8 cellular contexts compared by ENCODE assay signal in the genomic region with DNA sequence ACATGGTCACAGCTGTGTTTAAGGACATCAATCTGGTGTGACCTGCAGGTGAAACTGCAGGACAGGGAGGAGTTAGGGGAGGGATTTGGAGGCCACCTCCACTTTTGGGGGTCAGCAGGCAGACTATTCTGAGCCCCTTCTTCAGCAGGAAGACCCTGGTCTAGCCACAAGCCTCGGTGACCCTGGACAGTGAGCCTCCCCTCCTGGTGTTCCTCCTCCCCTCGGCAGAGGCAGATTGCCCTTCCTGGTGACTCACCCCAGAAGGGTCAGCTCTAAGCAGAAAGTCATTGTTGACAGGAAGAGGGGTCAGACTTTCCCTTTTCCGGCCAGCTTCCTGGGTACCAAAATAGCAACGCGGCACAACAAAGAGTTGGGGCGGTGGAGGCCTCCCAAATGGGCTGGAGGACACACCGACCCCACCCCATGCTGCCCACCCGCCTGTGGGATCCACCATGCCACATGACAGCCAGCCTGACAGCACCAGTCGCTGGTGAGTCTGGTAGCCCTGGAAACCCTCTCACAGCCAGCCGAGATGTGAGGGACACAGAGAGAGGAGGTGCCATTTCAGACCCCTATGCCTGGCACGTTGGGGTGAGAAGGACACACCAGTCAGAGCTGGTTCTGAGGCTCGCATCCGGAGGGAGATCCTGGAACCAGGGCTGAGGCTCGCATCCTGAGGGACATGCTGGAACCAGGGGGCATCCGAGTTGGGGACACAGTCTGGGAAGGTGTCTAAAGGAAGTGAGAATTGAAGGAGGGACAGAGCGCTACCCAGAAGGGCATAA. TPM values are rescaled to one million over a fixed set of nuclear protein-coding genes. Genes with fewer than 3 reads are reported as not detected.
DNase-seq lines count a peak whose midpoint lies in the region; ATAC-seq and TF ChIP-seq lines count a peak whose summit lies in the region.

No MANE protein-coding gene starts in this region.

- peak; percentile 36 to 52 for DNase-seq in activated T-cell treated with anti-CD3 and anti-CD28 coated beads, Interleukin-2, amount 50 U/mL, for 72 hours
- DNase-seq in activated T-cell treated with anti-CD3 and anti-CD28 coated beads, Interleukin-2, amount 50 U/mL, for 24 hours, result no peak
- peak; percentile 44 for DNase-seq in activated CD8-positive, alpha-beta T cell treated with anti-CD3 and anti-CD28 coated beads, Interleukin-2, amount 10 ng/mL, durations not matched to agents 7 days and 5 days
- DNase-seq in immature natural killer cell (peak in 2 of 3 donors; percentile 20 to 27), suprapubic skin (ENCODE audit: low spot score in 2 of 2) (peak in 1 of 2 donors; percentile 75)

- H3K4me3 ChIP-seq in suprapubic skin, result no peak overlapping the region

- no peak for TF ChIP-seq CTCF in suprapubic skin (IDR thresholded peaks at IDR 0.05)

- H3K4me3 Mint-ChIP-seq in activated T-cell treated with anti-CD3 and anti-CD28 coated beads, Interleukin-2, amount 50 U/mL, for 72 hours, result no peak overlapping the region
- no peak overlapping the region for H3K4me3 Mint-ChIP-seq in activated T-cell treated with anti-CD3 and anti-CD28 coated beads, Interleukin-2, amount 50 U/mL, for 24 hours
- H3K4me3 Mint-ChIP-seq in activated CD8-positive, alpha-beta T cell treated with anti-CD3 and anti-CD28 coated beads, Interleukin-2, amount 10 ng/mL, durations not matched to agents 7 days and 5 days, result no peak overlapping the region
- H3K4me3 Mint-ChIP-seq in immature natural killer cell, result peak overlapping the region in 2 of 5 donors; percentile 20 to 45

- no peaks in the 10 kb centered on the region for H3K9me3 ChIP-seq in suprapubic skin

- WGBS in suprapubic skin, result 80% methylated on average over 8 of the region's 16 CpGs

- H3K27ac ChIP-seq in suprapubic skin, result peak overlapping the region; percentile 40

- H3K4me1 Mint-ChIP-seq in activated T-cell treated with anti-CD3 and anti-CD28 coated beads, Interleukin-2, amount 50 U/mL, for 72 hours (ENCODE audit: low read depth), result peaks cover 21% of the 10 kb centered on the region
- peaks cover 19% of the 10 kb centered on the region for H3K4me1 Mint-ChIP-seq in activated T-cell treated with anti-CD3 and anti-CD28 coated beads, Interleukin-2, amount 50 U/mL, for 24 hours (ENCODE audit: low read depth)
- H3K4me1 Mint-ChIP-seq in activated CD8-positive, alpha-beta T cell treated with anti-CD3 and anti-CD28 coated beads, Interleukin-2, amount 10 ng/mL, durations not matched to agents 7 days and 5 days (ENCODE audit: low read depth), result peaks cover 20% of the 10 kb centered on the region
- H3K4me1 Mint-ChIP-seq in immature natural killer cell, result peaks cover 0 to 6% of the 10 kb centered on the region in 2 donors

- peak; percentile 59 to 70 for ATAC-seq in activated T-cell treated with anti-CD3 and anti-CD28 coated beads, Interleukin-2, amount 50 U/mL, for 72 hours (replicated peaks in 1 of 2)
- ATAC-seq in activated CD8-positive, alpha-beta T cell treated with anti-CD3 and anti-CD28 coated beads, Interleukin-2, amount 10 ng/mL, durations not matched to agents 7 days and 5 days, result peak; percentile 68
- ATAC-seq in HG03457 (IDR thresholded peaks at IDR 0.05; ENCODE audit: unreplicated experiment) (no peak), GM18861 (IDR thresholded peaks at IDR 0.05; ENCODE audit: unreplicated experiment) (no peak), HG02981 (IDR thresholded peaks at IDR 0.05; ENCODE audit: unreplicated experiment) (no peak)

- no peaks in the 10 kb centered on the region for H3K9me3 Mint-ChIP-seq in activated T-cell treated with anti-CD3 and anti-CD28 coated beads, Interleukin-2, amount 50 U/mL, for 72 hours
- no peaks in the 10 kb centered on the region for H3K9me3 Mint-ChIP-seq in activated T-cell treated with anti-CD3 and anti-CD28 coated beads, Interleukin-2, amount 50 U/mL, for 24 hours
- no peaks in the 10 kb centered on the region for H3K9me3 Mint-ChIP-seq in activated CD8-positive, alpha-beta T cell treated with anti-CD3 and anti-CD28 coated beads, Interleukin-2, amount 10 ng/mL, durations not matched to agents 7 days and 5 days (ENCODE audit: insufficient read depth)
- H3K9me3 Mint-ChIP-seq in immature natural killer cell, result no peaks in the 10 kb centered on the region

- no peaks in the 10 kb centered on the region for H3K27me3 Mint-ChIP-seq in activated T-cell treated with anti-CD3 and anti-CD28 coated beads, Interleukin-2, amount 50 U/mL, for 72 hours (ENCODE audit: low read depth)
- no peaks in the 10 kb centered on the region for H3K27me3 Mint-ChIP-seq in activated T-cell treated with anti-CD3 and anti-CD28 coated beads, Interleukin-2, amount 50 U/mL, for 24 hours
- H3K27me3 Mint-ChIP-seq in activated CD8-positive, alpha-beta T cell treated with anti-CD3 and anti-CD28 coated beads, Interleukin-2, amount 10 ng/mL, durations not matched to agents 7 days and 5 days (ENCODE audit: low read depth), result no peaks in the 10 kb centered on the region
- H3K27me3 Mint-ChIP-seq in immature natural killer cell (ENCODE audit: low read depth in 3 of 3), result peaks cover 2 to 4% (median 2%) of the 10 kb centered on the region in 3 donors

- CTCF ChIA-PET in activated CD8-positive, alpha-beta T cell treated with anti-CD3 and anti-CD28 coated beads, Interleukin-2, amount 10 ng/mL, durations not matched to agents 7 days and 5 days (lab: Charles Lee), result interaction anchor here (1.4 to 2.5 kb wide), 3 partner anchors 16 to 119 kb away, joined by 3 to 12 read pairs (median 4); no protein-coding TSS in a partner anchor

- H3K4me1 ChIP-seq in suprapubic skin, result peaks cover 28% of the 10 kb centered on the region

- no peaks in the 10 kb centered on the region for H3K27me3 ChIP-seq in suprapubic skin

- TF ChIP-seq POLR2A in suprapubic skin (IDR thresholded peaks at IDR 0.05), result no peak

- H3K27ac Mint-ChIP-seq in activated T-cell treated with anti-CD3 and anti-CD28 coated beads, Interleukin-2, amount 50 U/mL, for 72 hours, result peak overlapping the region; percentile 20
- H3K27ac Mint-ChIP-seq in activated T-cell treated with anti-CD3 and anti-CD28 coated beads, Interleukin-2, amount 50 U/mL, for 24 hours, result no peak overlapping the region
- no peak overlapping the region for H3K27ac Mint-ChIP-seq in activated CD8-positive, alpha-beta T cell treated with anti-CD3 and anti-CD28 coated beads, Interleukin-2, amount 10 ng/mL, durations not matched to agents 7 days and 5 days
- H3K27ac Mint-ChIP-seq in immature natural killer cell, result peak overlapping the region in 5 of 6 donors; percentile 36 to 81 (median 60)

- no peak for TF ChIP-seq EP300 in suprapubic skin (IDR thresholded peaks at IDR 0.05)

- POLR2A ChIA-PET in activated CD8-positive, alpha-beta T cell treated with anti-CD3 and anti-CD28 coated beads, Interleukin-2, amount 10 ng/mL, durations not matched to agents 7 days and 5 days (lab: Charles Lee), result interaction anchor here (1.0 to 1.5 kb wide), 2 partner anchors 11 to 105 kb away, joined by 3 to 4 read pairs; no protein-coding TSS in a partner anchor

- no peaks in the 10 kb centered on the region for H3K36me3 Mint-ChIP-seq in activated T-cell treated with anti-CD3 and anti-CD28 coated beads, Interleukin-2, amount 50 U/mL, for 72 hours (ENCODE audit: insufficient read depth in 2 of 2)
- H3K36me3 Mint-ChIP-seq in activated T-cell treated with anti-CD3 and anti-CD28 coated beads, Interleukin-2, amount 50 U/mL, for 24 hours (ENCODE audit: low read depth), result no peaks in the 10 kb centered on the region
- no peaks in the 10 kb centered on the region for H3K36me3 Mint-ChIP-seq in activated CD8-positive, alpha-beta T cell treated with anti-CD3 and anti-CD28 coated beads, Interleukin-2, amount 10 ng/mL, durations not matched to agents 7 days and 5 days (ENCODE audit: low read depth)
- H3K36me3 Mint-ChIP-seq in immature natural killer cell, result no peaks in the 10 kb centered on the region

- no peaks in the 10 kb centered on the region for H3K36me3 ChIP-seq in suprapubic skin

RNA-seq across cellular contexts. Expression of a gene that starts 14.7 kb away (rescaled TPM):
- 10 to 100 TPM; 46.3 to 83.0 TPM for total RNA-seq in activated T-cell treated with anti-CD3 and anti-CD28 coated beads, Interleukin-2, amount 50 U/mL, for 72 hours
- total RNA-seq in activated CD8-positive, alpha-beta T cell treated with anti-CD3 and anti-CD28 coated beads, Interleukin-2, amount 10 ng/mL, durations not matched to agents 7 days and 5 days, result 10 to 100 TPM; 40.3 to 41.1 TPM
- polyA plus RNA-seq in immature natural killer cell, result under 1 TPM; 0.55 to 0.97 (median 0.65) TPM
- total RNA-seq in suprapubic skin, result 10 to 100 TPM; 12.6 to 39.1 (median 17.5) TPM

Comparison
In these comparisons a context has a peak if more than half of its experiments do, and no peak if none do; other contexts are left out.
1. H3K27ac Mint-ChIP-seq: peak in activated T-cell treated with anti-CD3 and anti-CD28 coated beads, Interleukin-2, amount 50 U/mL, for 72 hours (single experiment) and immature natural killer cell (5 of 6); none in activated T-cell treated with anti-CD3 and anti-CD28 coated beads, Interleukin-2, amount 50 U/mL, for 24 hours (single experiment) and activated CD8-positive, alpha-beta T cell treated with anti-CD3 and anti-CD28 coated beads, Interleukin-2, amount 10 ng/mL, durations not matched to agents 7 days and 5 days (single experiment).
2. ATAC-seq: peak in activated T-cell treated with anti-CD3 and anti-CD28 coated beads, Interleukin-2, amount 50 U/mL, for 72 hours (2 of 2) and activated CD8-positive, alpha-beta T cell treated with anti-CD3 and anti-CD28 coated beads, Interleukin-2, amount 10 ng/mL, durations not matched to agents 7 days and 5 days (single experiment); none in HG03457 (single experiment), GM18861 (single experiment) and HG02981 (single experiment).